In genomic region chr19:6064016-6064702, GRCh38 we compare ENCODE assay signal across 12 cellular contexts. TPM values are rescaled to one million over a fixed set of nuclear protein-coding genes. Genes with fewer than 3 reads are reported as not detected.
DNase-seq lines count a peak whose midpoint lies in the region; ATAC-seq, FAIRE-seq and TF ChIP-seq lines count a peak whose summit lies in the region.
"Had no signal": no experiment of that assay in that cellular context is flagged by ENCODE, and none has a peak within 500 bp of the region (broad histone marks: within the 10 kb centered on the region; RNA-seq: fewer than 3 reads in every experiment).

No MANE protein-coding gene starts in this region.

- peak overlapping the region; percentile 85 for H3K4me2 ChIP-seq in A549

- H3K9me3 Mint-ChIP-seq in naive thymus-derived CD8-positive, alpha-beta T cell: peaks cover 0 to 1% (median 0%) of the 10 kb centered on the region in 9 donors
- H3K9me3 Mint-ChIP-seq: activated naive CD4-positive, alpha-beta T cell treated with anti-CD3 and anti-CD28 coated beads for 36 hours had no signal

- H3K27ac ChIP-seq in A549: peak overlapping the region in 1 of 2 experiments; percentile 68; a peak in 3 of 6 replicates
- peak overlapping the region; percentile 3 to 98 for H3K27ac ChIP-seq in coronary artery
- H3K27ac ChIP-seq: C4-2B, ovary had no signal

- no peak for FAIRE-seq in A549 (lab: Jason Lieb, UNC)
- FAIRE-seq: GM12891 had no signal

- peaks cover 60% of the 10 kb centered on the region for H3K4me1 ChIP-seq in A549

- H3K4me3 Mint-ChIP-seq in naive thymus-derived CD8-positive, alpha-beta T cell: peak overlapping the region in 2 of 10 donors; percentile 1 to 42
- H3K4me3 Mint-ChIP-seq: activated naive CD4-positive, alpha-beta T cell treated with anti-CD3 and anti-CD28 coated beads for 36 hours had no signal

- TF ChIP-seq POLR2A in A549 (IDR thresholded peaks at IDR 0.05; ENCODE audit: low read length): no peak

- no peaks in the 10 kb centered on the region for H3K36me3 Mint-ChIP-seq in naive thymus-derived CD8-positive, alpha-beta T cell

- H3K27ac Mint-ChIP-seq in naive thymus-derived CD8-positive, alpha-beta T cell: peak overlapping the region in 8 of 10 donors; percentile 17 to 84 (median 68)
- H3K27ac Mint-ChIP-seq: activated naive CD4-positive, alpha-beta T cell treated with anti-CD3 and anti-CD28 coated beads for 36 hours had no signal

- H3K27me3 Mint-ChIP-seq in naive thymus-derived CD8-positive, alpha-beta T cell: no peaks in the 10 kb centered on the region

- H3K4me3 ChIP-seq in A549: no peak overlapping the region
- H3K4me3 ChIP-seq in coronary artery: no peak overlapping the region
- H3K4me3 ChIP-seq: ovary had no signal

- WGBS in A549 (ENCODE audit: missing lambda C conversion rate): 82% methylated on average over 9 of the region's 12 CpGs

- H3K4me1 Mint-ChIP-seq in naive thymus-derived CD8-positive, alpha-beta T cell: peaks cover 42 to 72% (median 64%) of the 10 kb centered on the region in 4 donors

- DNase-seq in A549 (ENCODE audit: low read depth in 1 of 2, low spot score in 1 of 2): peak in 1 of 2 experiments; percentile 35
- peak; percentile 21 for DNase-seq in HT1080 (ENCODE audit: low read depth)
- DNase-seq in coronary artery (ENCODE audit: low spot score): peak; percentile 72
- no peak for DNase-seq in naive thymus-derived CD8-positive, alpha-beta T cell
- DNase-seq in medulla oblongata (ENCODE audit: extremely low spot score): no peak
- DNase-seq in SIG-M5 (lab: John Stamatoyannopoulos, UW): no peak
- no peak for DNase-seq in NCI-H2081 treated with DMSO at 0.1 percent for 48 hours (lab: John Stamatoyannopoulos, UW)
- DNase-seq: activated naive CD4-positive, alpha-beta T cell treated with anti-CD3 and anti-CD28 coated beads for 36 hours had no signal

- no peaks in the 10 kb centered on the region for H3K9me3 ChIP-seq in A549
- H3K9me3 ChIP-seq: ovary had no signal

- no peak for TF ChIP-seq CTCF in A549 (IDR thresholded peaks at IDR 0.05)
- TF ChIP-seq CTCF in coronary artery (IDR thresholded peaks at IDR 0.05): no peak

- no peak for TF ChIP-seq RAD21 in A549 (conservative IDR thresholded peaks at IDR 0.05 in 1 of 2, IDR thresholded peaks at IDR 0.05 in 1 of 2)

- POLR2A ChIA-PET in A549 (lab: Yijun Ruan, JAX): no interaction called here
- POLR2A ChIA-PET in naive thymus-derived CD8-positive, alpha-beta T cell (lab: Charles Lee): interaction anchor here (0.9 kb wide), 1 partner anchor 53 kb away, joined by 3 read pairs; no protein-coding TSS in a partner anchor

- ATAC-seq in A549 (no peak), GM18498 (IDR thresholded peaks at IDR 0.05; ENCODE audit: unreplicated experiment) (no peak)
- ATAC-seq in naive thymus-derived CD8-positive, alpha-beta T cell: no peak

- CTCF ChIA-PET in A549 (lab: Yijun Ruan, JAX): interaction anchor here (1.0 to 3.0 kb wide), 4 partner anchors 9 to 62 kb away, joined by 3 to 11 read pairs (median 6); no protein-coding TSS in a partner anchor

- no peak for TF ChIP-seq EP300 in A549 (IDR thresholded peaks at IDR 0.05)

TF ChIP-seq in A549, 52 proteins besides CTCF, POLR2A, EP300 and RAD21:
- TF ChIP-seq CHD4 (IDR thresholded peaks at IDR 0.05; ENCODE audit: borderline replicate concordance): no peak
- TF ChIP-seq POLR2AphosphoS2 (conservative IDR thresholded peaks at IDR 0.05; ENCODE audit: low read length): no peak

RNA-seq across cellular contexts. Expression of gene RFX2, which starts 46.1 kb away (rescaled TPM):
- polyA plus RNA-seq in A549 (2011; rRNA removed): 3.9 and 4.0 TPM in 2 replicates
- polyA plus RNA-seq in A549 (2012; cell fraction: cytosol; rRNA removed): 6.9 and 8.4 TPM in 2 replicates
- 14.7 and 16.9 TPM in 2 replicates for polyA plus RNA-seq in A549 (2012; cell fraction: nucleus; rRNA removed)
- polyA plus RNA-seq in A549 (2017; fragmentation: RNase III; extraction: RNeasy Plus Mini Kit Qiagen cat#74134 plus additional on column Dnase treatment): 3.7 to 4.9 TPM (median 4.3 TPM) in 3 replicates
- 9.3 and 14.3 TPM in 2 replicates for polyA minus RNA-seq in A549 (2011; rRNA and poly(A)+ RNA removed)
- total RNA-seq in HT1080 (2014; rRNA removed; shearing (Covaris generic)): 3.5 and 8.6 TPM in 2 replicates
- 5.3 and 6.4 TPM in 2 replicates for polyA plus RNA-seq in HT1080 (2015; cell fraction: cytosol; rRNA removed)
- polyA plus RNA-seq in HT1080 (2015; cell fraction: nucleus; rRNA removed): 4.1 and 6.8 TPM in 2 replicates
- 1 to 10 TPM; 5.6 to 9.9 TPM for total RNA-seq in naive thymus-derived CD8-positive, alpha-beta T cell
- 10 to 100 TPM in 1 of 3 donors, 1 to 10 TPM in 2; 4.0 to 10.4 (median 5.9) TPM for polyA plus RNA-seq in naive thymus-derived CD8-positive, alpha-beta T cell

Comparison
In these comparisons a context has a peak if more than half of its experiments do, and no peak if none do; other contexts are left out.
1. DNase-seq: peak in HT1080 (single experiment) and coronary artery (single experiment); none in naive thymus-derived CD8-positive, alpha-beta T cell (0 of 10), medulla oblongata (single experiment), SIG-M5 (single experiment) and NCI-H2081 treated with DMSO at 0.1 percent for 48 hours (single experiment).